Comparison of ENCODE assay signal across 8 cellular contexts in genomic region chr6:111606620-111607115, GRCh38. TPM values are rescaled to one million over a fixed set of nuclear protein-coding genes. Genes with fewer than 3 reads are reported as not detected.
A peak's percentile ranks its signal among the peaks of the same experiment; 100 is the strongest.
DNase-seq lines count a peak whose midpoint lies in the region; ATAC-seq, FAIRE-seq and TF ChIP-seq lines count a peak whose summit lies in the region.

No MANE protein-coding gene starts in this region.

- peak overlapping the region; percentile 80 for H3K27ac ChIP-seq in CD4-positive, alpha-beta memory T cell (ENCODE audit: low read depth, low read length)
- H3K27ac ChIP-seq in duodenal mucosa (ENCODE audit: low read depth, low read length) (no peak overlapping the region), aorta (ENCODE audit: low read depth in 1 of 2, low read length in 2 of 2) (peak overlapping the region in 1 of 2 donors; percentile 10)

- H3K27me3 Mint-ChIP-seq in CD4-positive, alpha-beta memory T cell, result no peaks in the 10 kb centered on the region
- H3K27me3 Mint-ChIP-seq in nephron progenitor cell (ENCODE audit: low read depth, poor library complexity), result peaks cover 9% of the 10 kb centered on the region

- no peak for FAIRE-seq in urothelium cell line (lab: Jason Lieb, UNC)

- H3K9me3 Mint-ChIP-seq in CD4-positive, alpha-beta memory T cell, result no peaks in the 10 kb centered on the region
- H3K9me3 Mint-ChIP-seq in nephron progenitor cell, result peaks cover 7% of the 10 kb centered on the region

- WGBS in aorta, 2 donors, result 81 to 92% methylated on average over 7 of the region's 7 CpGs

- peak overlapping the region; percentile 90 to 97 (median 95) for H3K27ac Mint-ChIP-seq in CD4-positive, alpha-beta memory T cell
- H3K27ac Mint-ChIP-seq in nephron progenitor cell, result no peak overlapping the region

- H3K36me3 ChIP-seq in CD4-positive, alpha-beta memory T cell (ENCODE audit: insufficient read depth, low read length), result no peaks in the 10 kb centered on the region
- H3K36me3 ChIP-seq in MG63 (no peaks in the 10 kb centered on the region), duodenal mucosa (ENCODE audit: control insufficient read depth in 1 of 2, insufficient read depth in 2 of 2, low read length in 2 of 2) (no peaks in the 10 kb centered on the region), aorta (ENCODE audit: control insufficient read depth in 1 of 2, insufficient read depth in 2 of 2, low read length in 1 of 2) (no peaks in the 10 kb centered on the region)

- ATAC-seq in aorta (ENCODE audit: low FRiP score), result no peak

- H3K9me3 ChIP-seq in CD4-positive, alpha-beta memory T cell (ENCODE audit: control insufficient read depth in 1 of 2, low read length in 2 of 2), result no peaks in the 10 kb centered on the region
- H3K9me3 ChIP-seq in MG63 (0 out of 2 replicates have a peak, but pooled peaks cover 3% of the 10 kb centered on the region), duodenal mucosa (ENCODE audit: control insufficient read depth in 1 of 2, low read length in 2 of 2) (no peaks in the 10 kb centered on the region), aorta (ENCODE audit: control insufficient read depth, low read length) (no peaks in the 10 kb centered on the region)

- POLR2A ChIA-PET in CD4-positive, alpha-beta memory T cell (lab: Charles Lee; ENCODE audit: partially characterized antibody), result interaction anchor here (0.7 to 2.8 kb wide), 8 partner anchors 20 to 792 kb away, joined by 3 to 42 read pairs (median 7); partner anchors contain the start of genes CDK19, FAM229B, REV3L and TUBE1

- H3K4me3 Mint-ChIP-seq in CD4-positive, alpha-beta memory T cell, result peak overlapping the region; percentile 88 to 97 (median 92)
- peak overlapping the region; percentile 90 for H3K4me3 Mint-ChIP-seq in nephron progenitor cell

- CTCF ChIA-PET in CD4-positive, alpha-beta memory T cell (lab: Charles Lee; ENCODE audit: partially characterized antibody), result interaction anchor here (1.0 to 3.3 kb wide), 5 partner anchors 34 to 436 kb away, joined by 3 to 21 read pairs (median 4); a partner anchor contains a TSS

- peak overlapping the region; percentile 45 to 90 for H3K9ac ChIP-seq in duodenal mucosa (ENCODE audit: low read depth in 1 of 2, low read length in 2 of 2)

- H3K36me3 Mint-ChIP-seq in CD4-positive, alpha-beta memory T cell, result peaks cover 3 to 8% of the 10 kb centered on the region in 2 donors
- H3K36me3 Mint-ChIP-seq in nephron progenitor cell (ENCODE audit: low read depth), result peaks cover 4% of the 10 kb centered on the region

- intact Hi-C loops in CD4-positive, alpha-beta memory T cell (cut with micrococcal nuclease), result loop anchor here (1.0 kb wide), 1 partner anchor 347 kb away; a partner anchor contains a TSS
- intact Hi-C loops in aorta (cut with DNase I), result loop anchor here in 1 of 2 donors (5.0 kb wide), 1 partner anchor 76 kb away; no protein-coding TSS in a partner anchor

- no peak for TF ChIP-seq CTCF in nephron progenitor cell (IDR thresholded peaks at IDR 0.05)

- no peak for DNase-seq in CD4-positive, alpha-beta memory T cell
- DNase-seq in MG63 (no peak), nephron progenitor cell (no peak), aorta (no peak), NCI-H82 treated with DMSO at 0.1 percent for 48 hours (lab: John Stamatoyannopoulos, UW; ENCODE audit: unreplicated experiment) (no peak), urothelium cell line (ENCODE audit: low spot score) (no peak)
- no peak for DNase-seq in stimulated activated CD4-positive, alpha-beta T cell treated with anti-CD3 and anti-CD28 coated beads, Interleukin-4, amount 100 ng/mL, for 24 hours

- no peaks in the 10 kb centered on the region for H3K27me3 ChIP-seq in CD4-positive, alpha-beta memory T cell (ENCODE audit: insufficient read depth, low read length)
- no peaks in the 10 kb centered on the region for H3K27me3 ChIP-seq in MG63
- no peaks in the 10 kb centered on the region for H3K27me3 ChIP-seq in duodenal mucosa (ENCODE audit: control insufficient read depth in 1 of 2, insufficient read depth in 2 of 2, low read length in 2 of 2)
- no peaks in the 10 kb centered on the region for H3K27me3 ChIP-seq in aorta (ENCODE audit: control insufficient read depth in 1 of 2, insufficient read depth in 2 of 2, low read length in 1 of 2)

- H3K4me1 Mint-ChIP-seq in CD4-positive, alpha-beta memory T cell, result peaks cover 22 to 49% (median 38%) of the 10 kb centered on the region in 4 donors
- peaks cover 76% of the 10 kb centered on the region for H3K4me1 Mint-ChIP-seq in nephron progenitor cell

- H3K4me3 ChIP-seq in CD4-positive, alpha-beta memory T cell (ENCODE audit: low read length in 2 of 2), result peak overlapping the region in 1 of 2 donors; percentile 79
- 0 out of 2 replicates have a peak overlapping the region, but pooled peaks have one; percentile 6 for H3K4me3 ChIP-seq in MG63
- peak overlapping the region; percentile 80 to 87 for H3K4me3 ChIP-seq in duodenal mucosa (ENCODE audit: low read depth in 1 of 2, low read length in 2 of 2)
- no peak overlapping the region for H3K4me3 ChIP-seq in aorta (ENCODE audit: low read length in 2 of 2)

- peaks cover 43% of the 10 kb centered on the region for H3K4me1 ChIP-seq in CD4-positive, alpha-beta memory T cell (ENCODE audit: insufficient read depth, low read length)
- peaks cover 49 to 50% of the 10 kb centered on the region in 2 donors for H3K4me1 ChIP-seq in duodenal mucosa (ENCODE audit: control insufficient read depth in 1 of 2, insufficient read depth in 2 of 2, low read length in 2 of 2)
- H3K4me1 ChIP-seq in aorta (ENCODE audit: control insufficient read depth in 1 of 2, insufficient read depth in 2 of 2, low read length in 2 of 2), result peaks cover 0 to 6% of the 10 kb centered on the region in 2 donors

RNA-seq across cellular contexts. Expression of gene TRAF3IP2, which starts 1.0 kb away (rescaled TPM):
- 10 to 100 TPM; 18.2 to 19.7 TPM for total RNA-seq in CD4-positive, alpha-beta memory T cell
- polyA plus RNA-seq in CD4-positive, alpha-beta memory T cell, result 10 to 100 TPM; 15.6 to 17.8 TPM
- 12.6 and 20.3 TPM in 2 replicates for total RNA-seq in MG63 (2014; rRNA removed; shearing (Covaris generic); ENCODE audit: low replicate concordance)
- total RNA-seq in aorta, result 10 to 100 TPM; 24.7 to 39.0 TPM
- 10 to 100 TPM; 12.0 to 12.2 TPM for polyA plus RNA-seq in aorta

Comparison
In these comparisons a context has a peak if more than half of its experiments do, and no peak if none do; other contexts are left out.
1. H3K4me3 ChIP-seq: peak in MG63 (single experiment) and duodenal mucosa (2 of 2); none in aorta (0 of 2).